In the genomic region with DNA sequence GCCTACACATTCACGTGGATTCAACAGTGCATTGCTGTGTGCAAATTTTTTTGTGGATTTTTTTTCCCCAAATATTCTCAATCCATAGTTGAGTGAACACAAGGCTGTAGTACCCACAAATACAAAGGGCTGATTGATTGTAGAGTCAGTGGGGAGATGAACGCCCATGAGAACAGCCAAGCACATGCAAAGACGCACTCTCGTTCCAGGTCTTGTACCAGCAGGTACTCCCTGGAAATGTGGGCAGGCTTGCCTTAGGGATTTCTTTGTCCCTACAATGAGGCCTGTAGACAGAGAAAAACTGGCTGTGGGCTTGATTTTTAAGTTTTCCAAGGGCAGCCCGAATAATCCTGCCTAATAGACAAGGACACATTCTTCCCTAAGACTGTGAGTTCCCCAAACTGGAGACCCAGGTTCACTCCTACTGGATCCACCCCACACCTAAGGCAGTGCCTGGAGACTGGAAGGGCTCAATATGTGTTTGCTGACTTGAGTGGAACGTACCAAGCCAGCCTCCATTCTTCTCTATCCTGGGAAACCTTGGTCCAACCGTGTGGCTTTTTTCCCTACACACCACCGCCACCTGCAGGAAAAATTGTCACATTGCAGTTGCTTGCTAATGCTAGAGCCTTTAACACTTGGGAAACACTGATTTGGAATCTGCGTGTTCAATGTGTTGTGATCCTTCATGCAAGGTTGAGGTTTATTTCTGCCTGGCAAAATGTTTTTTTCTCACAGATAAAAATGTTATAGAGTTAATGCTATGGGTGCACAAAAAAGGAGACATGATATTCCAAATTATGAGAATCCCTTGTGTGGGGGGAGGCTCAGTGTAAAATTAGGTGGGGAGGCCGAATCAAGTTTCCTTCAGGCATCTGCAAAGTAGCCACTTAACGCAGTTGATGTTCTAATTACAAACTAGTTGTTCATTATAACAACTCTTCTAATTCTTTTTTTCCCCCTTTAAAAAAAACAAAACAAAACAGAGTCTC, we compare ENCODE assay signal across 8 cellular contexts. TPM values are rescaled to one million over a fixed set of nuclear protein-coding genes. Genes with fewer than 3 reads are reported as not detected.
DNase-seq lines count a peak whose midpoint lies in the region; ATAC-seq and TF ChIP-seq lines count a peak whose summit lies in the region.

No MANE protein-coding gene starts in this region.

- no peak overlapping the region for H3K27ac ChIP-seq in SJCRH30

- no peaks in the 10 kb centered on the region for H3K36me3 ChIP-seq in SJCRH30
- no peaks in the 10 kb centered on the region for H3K36me3 ChIP-seq in mucosa of descending colon (ENCODE audit: low read depth)

- intact Hi-C loops in mucosa of descending colon (cut with DNase I, micrococcal nuclease) = loop anchor here in 1 of 2 donors (10.0 kb wide), 1 partner anchor 601 kb away; no protein-coding TSS in a partner anchor
- intact Hi-C loops in posterior vena cava (cut with DNase I) = no loop called here

- no peak overlapping the region for H3K4me3 ChIP-seq in SJCRH30
- H3K4me3 ChIP-seq in mucosa of descending colon = no peak overlapping the region

- DNase-seq in CMK (ENCODE audit: low read depth) (peak; percentile 14), GM19240 (ENCODE audit: insufficient read length, low spot score) (peak; percentile 27), NCI-H1092 treated with DMSO at 0.1 percent for 48 hours (lab: John Stamatoyannopoulos, UW) (peak; percentile 75), SJCRH30 (peak; percentile 38 to 83), erythroblast (lab: John Stamatoyannopoulos, UW) (peak; percentile 27 to 58), mucosa of descending colon (peak in 2 of 3 donors; percentile 45 to 56), posterior vena cava (ENCODE audit: low spot score) (no peak)

- peak; percentile 66 for TF ChIP-seq CTCF in mucosa of descending colon (IDR thresholded peaks at IDR 0.05)

- peaks cover 14% of the 10 kb centered on the region; the same call in 1 of the 2 replicates for H3K27me3 ChIP-seq in SJCRH30

- ATAC-seq in mucosa of descending colon (peak; percentile 79), GM19328 (IDR thresholded peaks at IDR 0.05; ENCODE audit: unreplicated experiment) (no peak)

- H3K9me3 ChIP-seq in SJCRH30 (replicated peaks) (no peaks in the 10 kb centered on the region), mucosa of descending colon (no peaks in the 10 kb centered on the region)

- no peaks in the 10 kb centered on the region for H3K4me1 ChIP-seq in SJCRH30
- H3K4me1 ChIP-seq in mucosa of descending colon (ENCODE audit: low read depth) = no peaks in the 10 kb centered on the region

- TF ChIP-seq POLR2A in erythroblast (IDR thresholded peaks at IDR 0.05; ENCODE audit: low read length) = no peak

RNA-seq across cellular contexts. Expression of gene PPP1R17, which starts 49.3 kb away (rescaled TPM):
- total RNA-seq in SJCRH30 (2014; rRNA removed; shearing (Covaris generic)) = not detected in 2 replicates
- total RNA-seq in mucosa of descending colon = not detected
- total RNA-seq in posterior vena cava = not detected
